In the genomic region with DNA sequence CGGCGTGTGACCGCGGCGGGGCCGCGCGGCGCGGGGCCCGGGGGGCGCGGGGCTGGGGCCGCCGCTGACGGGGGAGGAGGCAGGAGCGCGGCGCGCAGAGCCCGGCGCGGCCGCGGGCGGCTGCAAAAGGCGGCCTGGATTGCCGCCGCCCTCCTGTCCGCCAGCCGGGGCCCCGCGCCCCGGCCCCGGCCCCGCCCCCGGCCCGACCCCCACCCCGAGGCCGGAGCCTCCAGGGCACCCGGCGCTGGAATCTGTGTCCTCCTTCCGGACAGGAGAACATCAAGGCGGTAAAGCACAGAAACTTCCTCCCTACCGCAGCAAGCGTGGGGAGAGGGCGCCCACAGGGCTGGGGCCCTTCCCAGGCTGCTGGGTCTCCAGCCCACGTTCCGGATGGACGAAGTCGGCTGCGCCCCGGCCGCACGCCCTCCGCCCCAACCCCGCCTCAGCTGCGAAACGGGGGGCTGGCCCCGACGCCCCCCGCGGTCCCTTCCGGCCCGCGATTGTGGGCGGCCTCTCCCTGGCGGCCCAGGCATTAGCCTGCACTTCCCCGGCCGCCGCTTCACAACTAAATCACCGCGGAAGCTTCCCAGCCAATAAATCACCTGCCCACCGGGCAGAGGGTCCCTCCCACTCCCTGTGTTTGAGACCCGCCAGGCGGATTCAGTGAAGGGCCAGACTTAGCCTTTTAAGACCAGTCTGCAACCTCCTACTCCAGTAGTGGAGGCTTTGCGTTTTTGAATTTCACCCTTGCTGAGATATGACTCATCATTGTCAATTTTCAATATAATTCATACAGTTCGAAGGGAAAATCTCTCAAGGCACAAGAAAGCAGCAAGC, we compare ENCODE assay signal across 8 cellular contexts.
A peak's percentile ranks its signal among the peaks of the same experiment; 100 is the strongest.
DNase-seq lines count a peak whose midpoint lies in the region; ATAC-seq and TF ChIP-seq lines count a peak whose summit lies in the region.

No MANE protein-coding gene starts in this region.

- H3K18ac ChIP-seq in mesenchymal stem cell (ENCODE audit: low read depth in 1 of 2, low read length in 2 of 2), result peak overlapping the region; percentile 94 to 96

- H3K9ac ChIP-seq in mesenchymal stem cell (ENCODE audit: low read length), result peak overlapping the region; percentile 96

- H3K4me1 Mint-ChIP-seq in activated CD4-positive, alpha-beta memory T cell treated with anti-CD3 and anti-CD28 coated beads for 36 hours (ENCODE audit: low read depth), result peaks cover 41% of the 10 kb centered on the region
- peaks cover 36 to 43% of the 10 kb centered on the region in 2 donors for H3K4me1 Mint-ChIP-seq in effector memory CD8-positive, alpha-beta T cell (ENCODE audit: low read depth in 2 of 2)

- peak overlapping the region; percentile 85 for H3K4me3 Mint-ChIP-seq in activated CD4-positive, alpha-beta memory T cell treated with anti-CD3 and anti-CD28 coated beads for 36 hours
- H3K4me3 Mint-ChIP-seq in effector memory CD8-positive, alpha-beta T cell, result peak overlapping the region; percentile 93 to 97

- H2BK15ac ChIP-seq in mesenchymal stem cell (ENCODE audit: low read depth, poor library complexity, severe bottlenecking), result peak overlapping the region; percentile 93

- peak overlapping the region; percentile 96 for H3K27ac Mint-ChIP-seq in activated CD4-positive, alpha-beta memory T cell treated with anti-CD3 and anti-CD28 coated beads for 36 hours
- H3K27ac Mint-ChIP-seq in effector memory CD8-positive, alpha-beta T cell, result peak overlapping the region; percentile 93 to 97

- no peaks in the 10 kb centered on the region for H3K27me3 ChIP-seq in mesenchymal stem cell (ENCODE audit: control insufficient read depth in 1 of 2, insufficient read depth in 1 of 2, low read length in 2 of 2)

- CTCF ChIA-PET in AG04449 (lab: Yijun Ruan, JAX), result interaction anchor here (0.9 to 5.1 kb wide), 2 partner anchors 13 to 15 kb away, joined by 5 to 49 read pairs; no protein-coding TSS in a partner anchor
- CTCF ChIA-PET in activated CD4-positive, alpha-beta memory T cell treated with anti-CD3 and anti-CD28 coated beads for 36 hours (lab: Charles Lee), result interaction anchor here (0.8 to 1.3 kb wide), 4 partner anchors 15 to 409 kb away, joined by 3 to 5 read pairs (median 4); no protein-coding TSS in a partner anchor

- H3K4ac ChIP-seq in mesenchymal stem cell (ENCODE audit: low read depth in 1 of 2, low read length in 2 of 2), result peak overlapping the region; percentile 85 to 94

- H3K4me3 ChIP-seq in AG04449 (ENCODE audit: low read depth, low read length), result peak overlapping the region; percentile 74
- peak overlapping the region; percentile 77 to 95 for H3K4me3 ChIP-seq in mesenchymal stem cell (ENCODE audit: insufficient read depth in 1 of 2, low read depth in 1 of 2, low read length in 2 of 2)

- peak overlapping the region; percentile 78 to 96 for H2BK12ac ChIP-seq in mesenchymal stem cell (ENCODE audit: low read length in 2 of 2)

- no peaks in the 10 kb centered on the region for H3K9me3 ChIP-seq in mesenchymal stem cell (ENCODE audit: control insufficient read depth, low read length)

- no peak for TF ChIP-seq CTCF in AG04449 (IDR thresholded peaks at IDR 0.05; ENCODE audit: insufficient read depth, low read length, missing control alignments)

- H3K27ac ChIP-seq in mesenchymal stem cell (ENCODE audit: low read length, poor library complexity, severe bottlenecking), result peak overlapping the region; percentile 76

- peak overlapping the region; percentile 94 for H2BK120ac ChIP-seq in mesenchymal stem cell (ENCODE audit: low read depth, low read length)

- peaks cover 4 to 20% of the 10 kb centered on the region in 2 experiments for H3K36me3 ChIP-seq in mesenchymal stem cell (ENCODE audit: control insufficient read depth in 1 of 2, insufficient read depth in 2 of 2, low read depth in 1 of 2, low read length in 2 of 2)

- intact Hi-C loops in activated CD4-positive, alpha-beta memory T cell treated with anti-CD3 and anti-CD28 coated beads for 36 hours (cut with micrococcal nuclease), result loop anchor here (1.0 to 10.0 kb wide), 9 partner anchors 15 to 451 kb away; a partner anchor contains a TSS

- peak overlapping the region; percentile 88 for H3K4me2 ChIP-seq in mesenchymal stem cell (ENCODE audit: low read length, poor library complexity, severe bottlenecking)

- DNase-seq in AG04449 (ENCODE audit: low read depth, low spot score) (no peak), NCI-H345 (lab: John Stamatoyannopoulos, UW) (peak; percentile 64), mesenchymal stem cell (peak; percentile 73), NCI-H2107 (lab: John Stamatoyannopoulos, UW) (no peak)
- peak; percentile 74 for DNase-seq in activated CD4-positive, alpha-beta memory T cell treated with anti-CD3 and anti-CD28 coated beads for 36 hours
- DNase-seq in effector memory CD8-positive, alpha-beta T cell, result peak; percentile 28 to 53 (median 43)
- peak; percentile 75 for DNase-seq in stimulated activated CD8-positive, alpha-beta memory T cell treated with anti-CD3 and anti-CD28 coated beads, Interleukin-4, amount 100 ng/mL, for 48 hours

- H3K79me1 ChIP-seq in mesenchymal stem cell (replicated peaks; ENCODE audit: low read length, poor library complexity, severe bottlenecking), result peaks cover 11% of the 10 kb centered on the region

- H3K36me3 Mint-ChIP-seq in activated CD4-positive, alpha-beta memory T cell treated with anti-CD3 and anti-CD28 coated beads for 36 hours, result no peaks in the 10 kb centered on the region
- peaks cover 18% of the 10 kb centered on the region for H3K36me3 Mint-ChIP-seq in effector memory CD8-positive, alpha-beta T cell (ENCODE audit: insufficient read depth)

- peak overlapping the region; percentile 32 for H2AFZ ChIP-seq in mesenchymal stem cell (ENCODE audit: low read depth, low read length)

- H3K14ac ChIP-seq in mesenchymal stem cell (ENCODE audit: low read length in 2 of 2), result peak overlapping the region in 1 of 2 experiments; percentile 83

- no peaks in the 10 kb centered on the region for H3K9me3 Mint-ChIP-seq in activated CD4-positive, alpha-beta memory T cell treated with anti-CD3 and anti-CD28 coated beads for 36 hours
- no peaks in the 10 kb centered on the region for H3K9me3 Mint-ChIP-seq in effector memory CD8-positive, alpha-beta T cell

- peak overlapping the region in 1 of 2 experiments; percentile 93 for H3K23ac ChIP-seq in mesenchymal stem cell (ENCODE audit: low read length in 2 of 2)

- peaks cover 15% of the 10 kb centered on the region for H3K4me1 ChIP-seq in mesenchymal stem cell (ENCODE audit: control insufficient read depth, insufficient read depth, low read depth, low read length)

- POLR2A ChIA-PET in AG04449 (lab: Yijun Ruan, JAX), result interaction anchor here (0.7 to 1.1 kb wide), 3 partner anchors 12 to 279 kb away, joined by 3 read pairs; no protein-coding TSS in a partner anchor
- POLR2A ChIA-PET in activated CD4-positive, alpha-beta memory T cell treated with anti-CD3 and anti-CD28 coated beads for 36 hours (lab: Charles Lee), result interaction anchor here (0.6 to 3.5 kb wide), 7 partner anchors 20 to 453 kb away, joined by 3 to 10 read pairs (median 3); no protein-coding TSS in a partner anchor

- no peak overlapping the region for H2AK5ac ChIP-seq in mesenchymal stem cell (ENCODE audit: low read length, severe bottlenecking)

- WGBS in mesenchymal stem cell, result under 1% methylated on average over 47 of the region's 78 CpGs

- peak overlapping the region; percentile 69 for H4K8ac ChIP-seq in mesenchymal stem cell (ENCODE audit: low read length)

- peak overlapping the region; percentile 96 for H4K91ac ChIP-seq in mesenchymal stem cell (ENCODE audit: low read length)

- no peaks in the 10 kb centered on the region for H3K27me3 Mint-ChIP-seq in activated CD4-positive, alpha-beta memory T cell treated with anti-CD3 and anti-CD28 coated beads for 36 hours
- H3K27me3 Mint-ChIP-seq in effector memory CD8-positive, alpha-beta T cell, result no peaks in the 10 kb centered on the region

- H2BK5ac ChIP-seq in mesenchymal stem cell (ENCODE audit: low read depth, low read length, poor library complexity, severe bottlenecking), result peak overlapping the region; percentile 67

- ATAC-seq in GM19395 (IDR thresholded peaks at IDR 0.05; ENCODE audit: unreplicated experiment), result peak; percentile 29
- peak; percentile 53 for ATAC-seq in effector memory CD8-positive, alpha-beta T cell (replicated peaks)

Comparison
In these comparisons a context has a peak if more than half of its experiments do, and no peak if none do; other contexts are left out.
1. DNase-seq: peak in NCI-H345 (single experiment), activated CD4-positive, alpha-beta memory T cell treated with anti-CD3 and anti-CD28 coated beads for 36 hours (single experiment), effector memory CD8-positive, alpha-beta T cell (3 of 3), mesenchymal stem cell (single experiment) and stimulated activated CD8-positive, alpha-beta memory T cell treated with anti-CD3 and anti-CD28 coated beads, Interleukin-4, amount 100 ng/mL, for 48 hours (single experiment); none in AG04449 (single experiment) and NCI-H2107 (single experiment).